10 cellular contexts compared by ENCODE assay signal in genomic region chr14:75577090-75577489, GRCh38. TPM values are rescaled to one million over a fixed set of nuclear protein-coding genes. Genes with fewer than 3 reads are reported as not detected.
DNase-seq lines count a peak whose midpoint lies in the region; ATAC-seq and TF ChIP-seq lines count a peak whose summit lies in the region.
"Had no signal": no experiment of that assay in that cellular context is flagged by ENCODE, and none has a peak within 500 bp of the region (broad histone marks: within the 10 kb centered on the region; RNA-seq: fewer than 3 reads in every experiment).

No MANE protein-coding gene starts in this region.

- H3K27me3 ChIP-seq in Caco-2 (replicated peaks; ENCODE audit: control insufficient read depth, insufficient read depth, low read length): no peaks in the 10 kb centered on the region
- H3K27me3 ChIP-seq: hepatocyte had no signal

- no peak for TF ChIP-seq CTCF in Caco-2 (IDR thresholded peaks at IDR 0.05; ENCODE audit: insufficient read depth in 1 of 2, low read depth in 1 of 2, low read length in 1 of 2, severe bottlenecking in 1 of 2, unreplicated experiment in 1 of 2)

- intact Hi-C loops in activated CD4-positive, alpha-beta memory T cell treated with anti-CD3 and anti-CD28 coated beads for 36 hours (cut with micrococcal nuclease): loop anchor here (1.0 to 2.0 kb wide), 3 partner anchors 8 to 406 kb away; no protein-coding TSS in a partner anchor
- intact Hi-C loops in Caco-2 (cut with micrococcal nuclease; ENCODE audit: unreplicated experiment): loop anchor here (1.0 to 5.0 kb wide), 2 partner anchors 77 to 400 kb away; no protein-coding TSS in a partner anchor

- CTCF ChIA-PET in activated CD4-positive, alpha-beta memory T cell treated with anti-CD3 and anti-CD28 coated beads for 36 hours (lab: Charles Lee): interaction anchor here (0.8 to 12.5 kb wide), 35 partner anchors 9 to 405 kb away, joined by 3 to 336 read pairs (median 5); partner anchors contain the start of genes BATF, ERG28, TGFB3 and TTLL5
- CTCF ChIA-PET in activated CD4-positive, alpha-beta memory T cell treated with anti-CD3 and anti-CD28 coated beads, Interleukin-2, amount 10 ng/mL, durations not matched to agents 7 days and 5 days (lab: Charles Lee): interaction anchor here (0.6 to 9.2 kb wide), 29 partner anchors 9 to 405 kb away, joined by 3 to 185 read pairs (median 4); partner anchors contain the start of genes BATF, ERG28, TGFB3 and TTLL5
- CTCF ChIA-PET in Caco-2 (lab: Charles Lee): interaction anchor here (0.5 to 5.1 kb wide), 18 partner anchors 8 to 405 kb away, joined by 3 to 106 read pairs (median 5); partner anchors contain the start of genes ERG28, TGFB3 and TTLL5

- H3K4me3 Mint-ChIP-seq in activated CD4-positive, alpha-beta memory T cell treated with anti-CD3 and anti-CD28 coated beads for 36 hours: peak overlapping the region; percentile 86
- no peak overlapping the region for H3K4me3 Mint-ChIP-seq in activated CD4-positive, alpha-beta memory T cell treated with anti-CD3 and anti-CD28 coated beads, Interleukin-2, amount 10 ng/mL, durations not matched to agents 7 days and 5 days
- peak overlapping the region; percentile 89 for H3K4me3 Mint-ChIP-seq in central memory CD8-positive, alpha-beta T cell
- no peak overlapping the region for H3K4me3 Mint-ChIP-seq in stimulated activated memory B cell treated with anti-CD40 and anti-IgM and Interleukin-4, amounts not matched to agents 10 μg/mL and 1 μg/mL and 100 μg/mL, for 72 hours
- no peak overlapping the region for H3K4me3 Mint-ChIP-seq in Caco-2 (ENCODE audit: unreplicated experiment)

- no peak overlapping the region for H3K4me3 ChIP-seq in Caco-2 (ENCODE audit: low read depth, low read length)

- peaks cover 13% of the 10 kb centered on the region for H3K36me3 Mint-ChIP-seq in activated CD4-positive, alpha-beta memory T cell treated with anti-CD3 and anti-CD28 coated beads for 36 hours
- peaks cover 4% of the 10 kb centered on the region for H3K36me3 Mint-ChIP-seq in activated CD4-positive, alpha-beta memory T cell treated with anti-CD3 and anti-CD28 coated beads, Interleukin-2, amount 10 ng/mL, durations not matched to agents 7 days and 5 days (ENCODE audit: low read depth)
- peaks cover 2% of the 10 kb centered on the region for H3K36me3 Mint-ChIP-seq in central memory CD8-positive, alpha-beta T cell (ENCODE audit: insufficient read depth)
- H3K36me3 Mint-ChIP-seq in stimulated activated memory B cell treated with anti-CD40 and anti-IgM and Interleukin-4, amounts not matched to agents 10 μg/mL and 1 μg/mL and 100 μg/mL, for 72 hours: no peaks in the 10 kb centered on the region
- peaks cover 2% of the 10 kb centered on the region for H3K36me3 Mint-ChIP-seq in Caco-2 (ENCODE audit: insufficient read depth, unreplicated experiment)

- peaks cover 15% of the 10 kb centered on the region for H3K4me1 ChIP-seq in Caco-2

- POLR2A ChIA-PET in activated CD4-positive, alpha-beta memory T cell treated with anti-CD3 and anti-CD28 coated beads for 36 hours (lab: Charles Lee): interaction anchor here (0.7 to 2.7 kb wide), 10 partner anchors 8 to 83 kb away, joined by 3 to 11 read pairs (median 7); partner anchors contain the start of genes BATF, ERG28 and TTLL5
- POLR2A ChIA-PET in activated CD4-positive, alpha-beta memory T cell treated with anti-CD3 and anti-CD28 coated beads, Interleukin-2, amount 10 ng/mL, durations not matched to agents 7 days and 5 days (lab: Charles Lee): interaction anchor here (0.6 to 2.1 kb wide), 6 partner anchors 8 to 84 kb away, joined by 3 to 7 read pairs (median 4); partner anchors contain the start of genes ERG28 and TTLL5
- POLR2A ChIA-PET in Caco-2 (lab: Charles Lee): interaction anchor here (0.6 to 1.9 kb wide), 3 partner anchors 75 to 83 kb away, joined by 3 to 11 read pairs (median 10); partner anchors contain the start of genes ERG28 and TTLL5

- no TSS peak for BruUV-seq in Caco-2 (replicated peaks; lab: Mats Ljungman, UMichigan)

- H3K27me3 Mint-ChIP-seq in activated CD4-positive, alpha-beta memory T cell treated with anti-CD3 and anti-CD28 coated beads for 36 hours: no peaks in the 10 kb centered on the region
- H3K27me3 Mint-ChIP-seq in activated CD4-positive, alpha-beta memory T cell treated with anti-CD3 and anti-CD28 coated beads, Interleukin-2, amount 10 ng/mL, durations not matched to agents 7 days and 5 days: no peaks in the 10 kb centered on the region
- H3K27me3 Mint-ChIP-seq in central memory CD8-positive, alpha-beta T cell: no peaks in the 10 kb centered on the region
- no peaks in the 10 kb centered on the region for H3K27me3 Mint-ChIP-seq in stimulated activated memory B cell treated with anti-CD40 and anti-IgM and Interleukin-4, amounts not matched to agents 10 μg/mL and 1 μg/mL and 100 μg/mL, for 72 hours
- H3K27me3 Mint-ChIP-seq in Caco-2 (ENCODE audit: insufficient read depth, unreplicated experiment): peaks cover 4% of the 10 kb centered on the region
- H3K27me3 Mint-ChIP-seq: effector memory CD8-positive, alpha-beta T cell had no signal

- H3K27ac Mint-ChIP-seq in activated CD4-positive, alpha-beta memory T cell treated with anti-CD3 and anti-CD28 coated beads for 36 hours: no peak overlapping the region
- no peak overlapping the region for H3K27ac Mint-ChIP-seq in activated CD4-positive, alpha-beta memory T cell treated with anti-CD3 and anti-CD28 coated beads, Interleukin-2, amount 10 ng/mL, durations not matched to agents 7 days and 5 days
- H3K27ac Mint-ChIP-seq in central memory CD8-positive, alpha-beta T cell (ENCODE audit: low read depth): peak overlapping the region; percentile 76
- peak overlapping the region; percentile 77 for H3K27ac Mint-ChIP-seq in stimulated activated memory B cell treated with anti-CD40 and anti-IgM and Interleukin-4, amounts not matched to agents 10 μg/mL and 1 μg/mL and 100 μg/mL, for 72 hours
- H3K27ac Mint-ChIP-seq in Caco-2 (ENCODE audit: unreplicated experiment): no peak overlapping the region

- H3K36me3 ChIP-seq in Caco-2 (ENCODE audit: control insufficient read depth, insufficient read depth, low read length): no peaks in the 10 kb centered on the region

- H3K4me1 Mint-ChIP-seq in activated CD4-positive, alpha-beta memory T cell treated with anti-CD3 and anti-CD28 coated beads for 36 hours (ENCODE audit: low read depth): peaks cover 16% of the 10 kb centered on the region
- H3K4me1 Mint-ChIP-seq in activated CD4-positive, alpha-beta memory T cell treated with anti-CD3 and anti-CD28 coated beads, Interleukin-2, amount 10 ng/mL, durations not matched to agents 7 days and 5 days: peaks cover 22% of the 10 kb centered on the region
- peaks cover 19% of the 10 kb centered on the region for H3K4me1 Mint-ChIP-seq in central memory CD8-positive, alpha-beta T cell
- H3K4me1 Mint-ChIP-seq in stimulated activated memory B cell treated with anti-CD40 and anti-IgM and Interleukin-4, amounts not matched to agents 10 μg/mL and 1 μg/mL and 100 μg/mL, for 72 hours: peaks cover 24% of the 10 kb centered on the region
- H3K4me1 Mint-ChIP-seq in Caco-2 (ENCODE audit: low read depth, unreplicated experiment): peaks cover 8% of the 10 kb centered on the region

- H3K9me3 ChIP-seq in Caco-2: no peaks in the 10 kb centered on the region; the same call in 1 of the 2 replicates

- no peaks in the 10 kb centered on the region for H3K9me3 Mint-ChIP-seq in activated CD4-positive, alpha-beta memory T cell treated with anti-CD3 and anti-CD28 coated beads for 36 hours
- no peaks in the 10 kb centered on the region for H3K9me3 Mint-ChIP-seq in activated CD4-positive, alpha-beta memory T cell treated with anti-CD3 and anti-CD28 coated beads, Interleukin-2, amount 10 ng/mL, durations not matched to agents 7 days and 5 days
- H3K9me3 Mint-ChIP-seq in central memory CD8-positive, alpha-beta T cell: no peaks in the 10 kb centered on the region
- no peaks in the 10 kb centered on the region for H3K9me3 Mint-ChIP-seq in stimulated activated memory B cell treated with anti-CD40 and anti-IgM and Interleukin-4, amounts not matched to agents 10 μg/mL and 1 μg/mL and 100 μg/mL, for 72 hours
- H3K9me3 Mint-ChIP-seq in Caco-2 (ENCODE audit: unreplicated experiment): no peaks in the 10 kb centered on the region
- H3K9me3 Mint-ChIP-seq: effector memory CD8-positive, alpha-beta T cell had no signal

- ATAC-seq in HG02759 (IDR thresholded peaks at IDR 0.05; ENCODE audit: unreplicated experiment): peak; percentile 33
- ATAC-seq in central memory CD8-positive, alpha-beta T cell (replicated peaks; ENCODE audit: extremely low read depth, poor library complexity, severe bottlenecking): no peak
- peak; percentile 75 for ATAC-seq in stimulated activated memory B cell treated with anti-CD40 and anti-IgM and Interleukin-4, amounts not matched to agents 10 μg/mL and 1 μg/mL and 100 μg/mL, for 72 hours
- no peak for ATAC-seq in HG03460 (IDR thresholded peaks at IDR 0.05; ENCODE audit: unreplicated experiment)

- DNase-seq in activated CD4-positive, alpha-beta memory T cell treated with anti-CD3 and anti-CD28 coated beads for 36 hours: no peak
- DNase-seq in activated CD4-positive, alpha-beta memory T cell treated with anti-CD3 and anti-CD28 coated beads, Interleukin-2, amount 10 ng/mL, durations not matched to agents 7 days and 5 days: no peak
- DNase-seq in central memory CD8-positive, alpha-beta T cell (ENCODE audit: low spot score in 2 of 2): no peak
- DNase-seq in HT-29 (ENCODE audit: low spot score) (no peak), Caco-2 (no peak)

RNA-seq across cellular contexts. Expression of gene FLVCR2, which starts 1.3 kb away (rescaled TPM):
- 1 to 10 TPM; 2.8 to 7.6 TPM for total RNA-seq in activated CD4-positive, alpha-beta memory T cell treated with anti-CD3 and anti-CD28 coated beads for 36 hours
- total RNA-seq in activated CD4-positive, alpha-beta memory T cell treated with anti-CD3 and anti-CD28 coated beads, Interleukin-2, amount 10 ng/mL, durations not matched to agents 7 days and 5 days: 1 to 10 TPM; 1.3 to 3.0 TPM
- 2.7 and 3.5 TPM in 2 replicates for total RNA-seq in HT-29 (2014; rRNA removed; shearing (Covaris generic))
- 9.7 and 13.4 TPM in 2 replicates for total RNA-seq in Caco-2 (2022)

RNA-seq across cellular contexts. Expression of gene BATF, which starts 54.8 kb away (rescaled TPM):
- 100 to 1,000 TPM; 171 to 182 TPM for total RNA-seq in activated CD4-positive, alpha-beta memory T cell treated with anti-CD3 and anti-CD28 coated beads for 36 hours
- total RNA-seq in activated CD4-positive, alpha-beta memory T cell treated with anti-CD3 and anti-CD28 coated beads, Interleukin-2, amount 10 ng/mL, durations not matched to agents 7 days and 5 days: 10 to 100 TPM; 63.0 to 66.1 TPM
- 1.0 and 1.3 TPM in 2 replicates for total RNA-seq in HT-29 (2014; rRNA removed; shearing (Covaris generic))
- total RNA-seq in Caco-2 (2022): 1.5 and 1.7 TPM in 2 replicates
- total RNA-seq: hepatocyte had no signal

Comparison
In these comparisons a context has a peak if more than half of its experiments do, and no peak if none do; other contexts are left out.
1. H3K4me3 Mint-ChIP-seq: peak in activated CD4-positive, alpha-beta memory T cell treated with anti-CD3 and anti-CD28 coated beads for 36 hours (single experiment) and central memory CD8-positive, alpha-beta T cell (single experiment); none in activated CD4-positive, alpha-beta memory T cell treated with anti-CD3 and anti-CD28 coated beads, Interleukin-2, amount 10 ng/mL, durations not matched to agents 7 days and 5 days (single experiment), stimulated activated memory B cell treated with anti-CD40 and anti-IgM and Interleukin-4, amounts not matched to agents 10 μg/mL and 1 μg/mL and 100 μg/mL, for 72 hours (single experiment) and Caco-2 (single experiment).
2. H3K27ac Mint-ChIP-seq: peak in central memory CD8-positive, alpha-beta T cell (single experiment) and stimulated activated memory B cell treated with anti-CD40 and anti-IgM and Interleukin-4, amounts not matched to agents 10 μg/mL and 1 μg/mL and 100 μg/mL, for 72 hours (single experiment); none in activated CD4-positive, alpha-beta memory T cell treated with anti-CD3 and anti-CD28 coated beads for 36 hours (single experiment), activated CD4-positive, alpha-beta memory T cell treated with anti-CD3 and anti-CD28 coated beads, Interleukin-2, amount 10 ng/mL, durations not matched to agents 7 days and 5 days (single experiment) and Caco-2 (single experiment).
3. ATAC-seq: peak in HG02759 (single experiment) and stimulated activated memory B cell treated with anti-CD40 and anti-IgM and Interleukin-4, amounts not matched to agents 10 μg/mL and 1 μg/mL and 100 μg/mL, for 72 hours (single experiment); none in central memory CD8-positive, alpha-beta T cell (single experiment) and HG03460 (single experiment).
4. RNA of gene BATF, which starts 54.8 kb away (total RNA-seq): 171 to 182 TPM in activated CD4-positive, alpha-beta memory T cell treated with anti-CD3 and anti-CD28 coated beads for 36 hours and 63.0 to 66.1 TPM in activated CD4-positive, alpha-beta memory T cell treated with anti-CD3 and anti-CD28 coated beads, Interleukin-2, amount 10 ng/mL, durations not matched to agents 7 days and 5 days; 1.5 to 1.7 TPM in Caco-2 and 1.0 to 1.3 TPM in HT-29; every median in the first group is over 10 times any median in the second.